In genomic region chr6:120468486-120468885, GRCh38 we compare ENCODE assay signal across 7 cellular contexts.
"Had no signal": no experiment of that assay in that cellular context is flagged by ENCODE, and none has a peak within 500 bp of the region (broad histone marks: within the 10 kb centered on the region; RNA-seq: fewer than 3 reads in every experiment).

No MANE protein-coding gene starts in this region.

- ATAC-seq: GM12878 had no signal

- FAIRE-seq: G401.6, GM12878, GM12891, GM12892, GM18507 had no signal

- DNase-seq: GDM1, GF-D8 had no signal

- H3K4me3 ChIP-seq: GM12878 had no signal
